In genomic region chr16:49097964-49098363, GRCh38 we compare ENCODE assay signal across 25 cellular contexts.
"Had no signal": no experiment of that assay in that cellular context is flagged by ENCODE, and none has a peak within 500 bp of the region (broad histone marks: within the 10 kb centered on the region; RNA-seq: fewer than 3 reads in every experiment).

No MANE protein-coding gene starts in this region.

- H3K4me2 ChIP-seq: neural progenitor cell had no signal

- H3K27ac ChIP-seq: neural progenitor cell, pancreas, prostate gland, right lobe of liver, sigmoid colon, stomach, thoracic aorta, thyroid gland, tibial nerve, upper lobe of left lung, uterus had no signal

- H3K9me3 ChIP-seq: pancreas, prostate gland, right lobe of liver, sigmoid colon, thoracic aorta, thyroid gland, upper lobe of left lung, uterus had no signal

- H3K27me3 ChIP-seq: pancreas, right lobe of liver, sigmoid colon, stomach, thyroid gland, tibial nerve, upper lobe of left lung, uterus had no signal

- H3K36me3 ChIP-seq: neural progenitor cell, pancreas, prostate gland, right lobe of liver, sigmoid colon, stomach, thoracic aorta, thyroid gland, tibial nerve, upper lobe of left lung, uterus had no signal

- ATAC-seq: naive thymus-derived CD4-positive, alpha-beta T cell; natural killer cell; pancreas; right lobe of liver; stimulated activated effector memory CD8-positive, alpha-beta T cell treated with anti-CD3 and anti-CD28 coated beads, Interleukin-12 subunit alpha, Interleukin-12 subunit beta, amount 100 ng/mL, for 72 hours; stimulated activated naive B cell treated with anti-CD40 and anti-IgM and Interleukin-4, amounts not matched to agents 10 μg/mL and 1 μg/mL and 100 μg/mL, for 72 hours had no signal

- H2AFZ ChIP-seq: neural progenitor cell had no signal

- H3K4me1 ChIP-seq: pancreas, prostate gland, right lobe of liver, sigmoid colon, stomach, tibial nerve, upper lobe of left lung, uterus had no signal

- DNase-seq: naive thymus-derived CD4-positive, alpha-beta T cell; natural killer cell; occipital lobe; pancreas; retina; right cardiac atrium; right lobe of liver; sigmoid colon; small intestine; stimulated activated CD4-positive, alpha-beta T cell treated with anti-CD3 and anti-CD28 coated beads, Interleukin-15, amount 100 ng/mL, for 24 hours; stimulated activated CD4-positive, alpha-beta T cell treated with anti-CD3 and anti-CD28 coated beads, Interleukin-2, amount 100 ng/mL, for 24 hours; stimulated activated CD4-positive, alpha-beta T cell treated with anti-CD3 and anti-CD28 coated beads, Interleukin-2, amount 100 ng/mL, for 48 hours; stimulated activated CD4-positive, alpha-beta T cell treated with anti-CD3 and anti-CD28 coated beads, Interleukin-4, amount 100 ng/mL, for 24 hours; stimulated activated naive B cell treated with anti-CD40 and anti-IgM and Interleukin-4, amounts not matched to agents 10 μg/mL and 1 μg/mL and 100 μg/mL, for 72 hours; stimulated activated naive CD4-positive, alpha-beta T cell treated with Interleukin-2 at 50 U/mL for 16 hours; stomach; thyroid gland; trophoblast cell; upper lobe of left lung; uterus had no signal

- FAIRE-seq: pancreas, small intestine had no signal

- H3K4me3 ChIP-seq: neural progenitor cell, pancreas, prostate gland, right lobe of liver, sigmoid colon, stomach, thoracic aorta, thyroid gland, tibial nerve, upper lobe of left lung, uterus had no signal

- H3K9ac ChIP-seq: neural progenitor cell had no signal
